17 cellular contexts compared by ENCODE assay signal in the genomic region with DNA sequence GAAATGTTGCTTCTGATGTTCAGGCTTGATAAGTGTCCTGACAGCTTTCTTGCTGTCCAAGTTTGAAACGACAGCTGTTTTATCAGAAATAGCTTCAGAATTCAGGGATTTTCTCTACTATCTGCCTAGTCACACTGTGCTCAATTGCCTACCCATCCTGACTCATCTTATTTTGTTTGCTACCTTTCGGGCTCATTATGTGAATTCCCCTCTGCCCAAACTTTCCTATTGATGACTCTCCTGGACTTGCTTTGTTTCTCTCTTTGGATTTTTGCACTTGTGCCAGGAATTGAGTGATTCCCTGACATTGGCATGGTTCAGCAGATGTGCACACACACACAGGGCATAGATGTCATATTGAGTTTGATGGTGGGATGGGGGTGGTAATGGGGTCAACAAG.
"Had no signal": no experiment of that assay in that cellular context is flagged by ENCODE, and none has a peak within 500 bp of the region (broad histone marks: within the 10 kb centered on the region; RNA-seq: fewer than 3 reads in every experiment).

No MANE protein-coding gene starts in this region.

- H3K9me3 Mint-ChIP-seq: activated CD4-positive, alpha-beta T cell treated with anti-CD3 and anti-CD28 coated beads, Interleukin-2, amount 10 ng/mL, durations not matched to agents 7 days and 5 days had no signal

- H3K4me3 Mint-ChIP-seq: activated CD4-positive, alpha-beta T cell treated with anti-CD3 and anti-CD28 coated beads, Interleukin-2, amount 10 ng/mL, durations not matched to agents 7 days and 5 days; activated CD8-positive, alpha-beta T cell treated with anti-CD3 and anti-CD28 coated beads, Interleukin-2, amount 10 ng/mL, durations not matched to agents 7 days and 5 days; activated naive CD4-positive, alpha-beta T cell treated with anti-CD3 and anti-CD28 coated beads for 36 hours; activated T-cell treated with anti-CD3 and anti-CD28 coated beads, Interleukin-2, amount 50 U/mL, for 24 hours; natural killer cell treated with Interleukin-12 subunit alpha and Interleukin-12 subunit beta and Interleukin-15 and Interleukin-18, amount 100 ng/mL, for 72 hours; stimulated activated naive B cell treated with anti-CD40 and anti-IgM and Interleukin-4, amounts not matched to agents 10 μg/mL and 1 μg/mL and 100 μg/mL, for 72 hours had no signal

- H3K4me1 Mint-ChIP-seq: activated CD4-positive, alpha-beta T cell treated with anti-CD3 and anti-CD28 coated beads, Interleukin-2, amount 10 ng/mL, durations not matched to agents 7 days and 5 days; stimulated activated naive B cell treated with anti-CD40 and anti-IgM and Interleukin-4, amounts not matched to agents 10 μg/mL and 1 μg/mL and 100 μg/mL, for 72 hours had no signal

- H3K9me3 ChIP-seq: esophagus squamous epithelium, lower lobe of right lung, sigmoid colon, spleen had no signal

- H3K27me3 Mint-ChIP-seq: activated CD4-positive, alpha-beta T cell treated with anti-CD3 and anti-CD28 coated beads, Interleukin-2, amount 10 ng/mL, durations not matched to agents 7 days and 5 days; activated T-cell treated with anti-CD3 and anti-CD28 coated beads, Interleukin-2, amount 50 U/mL, for 24 hours; natural killer cell treated with Interleukin-12 subunit alpha and Interleukin-12 subunit beta and Interleukin-15 and Interleukin-18, amount 100 ng/mL, for 72 hours; stimulated activated naive B cell treated with anti-CD40 and anti-IgM and Interleukin-4, amounts not matched to agents 10 μg/mL and 1 μg/mL and 100 μg/mL, for 72 hours had no signal

- H3K27ac ChIP-seq: brain microvascular endothelial cell, esophagus squamous epithelium, lower lobe of right lung, sigmoid colon, spleen had no signal

- H3K4me1 ChIP-seq: esophagus squamous epithelium, lower lobe of right lung, sigmoid colon, spleen had no signal

- H3K27me3 ChIP-seq: brain microvascular endothelial cell, esophagus squamous epithelium, sigmoid colon, spleen had no signal

- H3K27ac Mint-ChIP-seq: activated CD4-positive, alpha-beta T cell treated with anti-CD3 and anti-CD28 coated beads, Interleukin-2, amount 10 ng/mL, durations not matched to agents 7 days and 5 days; activated CD8-positive, alpha-beta T cell treated with anti-CD3 and anti-CD28 coated beads, Interleukin-2, amount 10 ng/mL, durations not matched to agents 7 days and 5 days; activated naive CD4-positive, alpha-beta T cell treated with anti-CD3 and anti-CD28 coated beads for 36 hours; activated T-cell treated with anti-CD3 and anti-CD28 coated beads, Interleukin-2, amount 50 U/mL, for 24 hours; natural killer cell treated with Interleukin-12 subunit alpha and Interleukin-12 subunit beta and Interleukin-15 and Interleukin-18, amount 100 ng/mL, for 72 hours; stimulated activated naive B cell treated with anti-CD40 and anti-IgM and Interleukin-4, amounts not matched to agents 10 μg/mL and 1 μg/mL and 100 μg/mL, for 72 hours had no signal

- H3K4me3 ChIP-seq: esophagus squamous epithelium, lower lobe of right lung, sigmoid colon, spleen had no signal

- H3K36me3 Mint-ChIP-seq: stimulated activated naive B cell treated with anti-CD40 and anti-IgM and Interleukin-4, amounts not matched to agents 10 μg/mL and 1 μg/mL and 100 μg/mL, for 72 hours had no signal

- H3K36me3 ChIP-seq: brain microvascular endothelial cell, esophagus squamous epithelium, lower lobe of right lung, sigmoid colon, spleen had no signal

- DNase-seq: activated CD4-positive, alpha-beta T cell treated with anti-CD3 and anti-CD28 coated beads, Interleukin-2, amount 10 ng/mL, durations not matched to agents 7 days and 5 days; activated CD8-positive, alpha-beta T cell treated with anti-CD3 and anti-CD28 coated beads, Interleukin-2, amount 10 ng/mL, durations not matched to agents 7 days and 5 days; activated naive CD4-positive, alpha-beta T cell treated with anti-CD3 and anti-CD28 coated beads for 36 hours; activated T-cell treated with anti-CD3 and anti-CD28 coated beads, Interleukin-2, amount 50 U/mL, for 24 hours; anterior cingulate cortex; brain microvascular endothelial cell; cerebellar nuclear complex; effector CD4-positive, alpha-beta T cell; esophagus squamous epithelium; left colon; lower lobe of right lung; nucleus accumbens; posterior cingulate gyrus; sigmoid colon; spleen; stimulated activated naive B cell treated with anti-CD40 and anti-IgM and Interleukin-4, amounts not matched to agents 10 μg/mL and 1 μg/mL and 100 μg/mL, for 72 hours had no signal
